ENCODE assay signal across 3 cellular contexts in genomic region chr9:113894166-113894565, GRCh38.
"Had no signal": no experiment of that assay in that cellular context is flagged by ENCODE, and none has a peak within 500 bp of the region (broad histone marks: within the 10 kb centered on the region; RNA-seq: fewer than 3 reads in every experiment).

No MANE protein-coding gene starts in this region.

- ATAC-seq: GM23338 had no signal

- H3K4me3 ChIP-seq: GM23338 had no signal

- DNase-seq: H9, HCEC 1CT had no signal
